In genomic region chr7:106012935-106013439, GRCh38 we compare ENCODE assay signal across 15 cellular contexts. TPM values are rescaled to one million over a fixed set of nuclear protein-coding genes. Genes with fewer than 3 reads are reported as not detected.
DNase-seq lines count a peak whose midpoint lies in the region; ATAC-seq and TF ChIP-seq lines count a peak whose summit lies in the region.
"Had no signal": no experiment of that assay in that cellular context is flagged by ENCODE, and none has a peak within 500 bp of the region (broad histone marks: within the 10 kb centered on the region; RNA-seq: fewer than 3 reads in every experiment).

No MANE protein-coding gene starts in this region.

- peak; percentile 85 for DNase-seq in AG04450 (ENCODE audit: low read depth, low spot score)
- peak; percentile 85 for DNase-seq in HCEC 1CT
- DNase-seq in cerebellar cortex (ENCODE audit: low spot score): peak; percentile 83
- DNase-seq in kidney tubule cell (ENCODE audit: low spot score): peak; percentile 78
- DNase-seq in H7: no peak
- DNase-seq in pons (ENCODE audit: low spot score): no peak
- no peak for DNase-seq in GM10266 (ENCODE audit: extremely low spot score)
- DNase-seq: activated CD4-positive, alpha-beta T cell treated with anti-CD3 and anti-CD28 coated beads, Interleukin-2, amount 50 U/mL, for 48 hours; activated effector memory CD4-positive, alpha-beta T cell treated with anti-CD3 and anti-CD28 coated beads, Interleukin-2, amount 50 U/mL, for 16 hours; central memory CD4-positive, alpha-beta T cell; NCI-H446; Peyer's patch had no signal

- no peak for ATAC-seq in GM21529 (IDR thresholded peaks at IDR 0.05; ENCODE audit: unreplicated experiment)
- ATAC-seq: esophagus mucosa had no signal

- no peaks in the 10 kb centered on the region for H3K36me3 ChIP-seq in H7 (replicated peaks; ENCODE audit: control insufficient read depth, insufficient read depth, low read length)
- H3K36me3 ChIP-seq: BLaER1, Peyer's patch had no signal

- no peaks in the 10 kb centered on the region; the same call in 1 of the 2 replicates for H3K9me3 ChIP-seq in AG04450 (ENCODE audit: control insufficient read depth, insufficient read depth, low read length)
- H3K9me3 ChIP-seq: Peyer's patch had no signal

- peak overlapping the region; percentile 91 for H3K27ac ChIP-seq in AG04450 (ENCODE audit: low read depth, low read length)
- H3K27ac ChIP-seq: BLaER1 had no signal

- H3K27me3 ChIP-seq in AG04450 (ENCODE audit: control insufficient read depth, insufficient read depth, low read length): no peaks in the 10 kb centered on the region
- H3K27me3 ChIP-seq in H7 (ENCODE audit: control insufficient read depth, insufficient read depth, low read length): no peaks in the 10 kb centered on the region
- H3K27me3 ChIP-seq: Peyer's patch had no signal

- TF ChIP-seq CTCF in AG04450 (IDR thresholded peaks at IDR 0.05; ENCODE audit: low read depth, low read length): no peak
- no peak for TF ChIP-seq CTCF in GM10266 (IDR thresholded peaks at IDR 0.05; ENCODE audit: control insufficient read depth, insufficient read depth, low read depth, missing control alignments)

- CTCF ChIA-PET in AG04450 (lab: Charles Lee): interaction anchor here (0.9 to 1.7 kb wide), 3 partner anchors 13 to 81 kb away, joined by 3 to 4 read pairs (median 3); no protein-coding TSS in a partner anchor

- H3K4me3 ChIP-seq in AG04450 (ENCODE audit: low read depth, low read length) (no peak overlapping the region), H7 (ENCODE audit: insufficient read depth, low read depth, low read length) (no peak overlapping the region)
- H3K4me3 ChIP-seq: BLaER1, Peyer's patch had no signal

- POLR2A ChIA-PET in AG04450 (lab: Yijun Ruan, JAX): interaction anchor here (0.5 to 1.2 kb wide), 4 partner anchors 23 to 37 kb away, joined by 3 to 5 read pairs (median 4); no protein-coding TSS in a partner anchor

RNA-seq across cellular contexts. Expression of gene CDHR3, which starts 49.9 kb away (rescaled TPM):
- 1.9 TPM in 2 replicates for polyA plus RNA-seq in AG04450 (2011; rRNA removed)
- 2.9 and 3.8 TPM in 2 replicates for polyA minus RNA-seq in AG04450 (2011; rRNA and poly(A)+ RNA removed)
- total RNA-seq in H7 (2014; rRNA removed; shearing (Covaris generic)): 5.7 and 9.5 TPM in 2 replicates

Comparison
In these comparisons a context has a peak if more than half of its experiments do, and no peak if none do; other contexts are left out.
1. DNase-seq: peak in AG04450 (single experiment), HCEC 1CT (single experiment), cerebellar cortex (single experiment) and kidney tubule cell (single experiment); none in H7 (single experiment), pons (single experiment) and GM10266 (single experiment).